In the genomic region with DNA sequence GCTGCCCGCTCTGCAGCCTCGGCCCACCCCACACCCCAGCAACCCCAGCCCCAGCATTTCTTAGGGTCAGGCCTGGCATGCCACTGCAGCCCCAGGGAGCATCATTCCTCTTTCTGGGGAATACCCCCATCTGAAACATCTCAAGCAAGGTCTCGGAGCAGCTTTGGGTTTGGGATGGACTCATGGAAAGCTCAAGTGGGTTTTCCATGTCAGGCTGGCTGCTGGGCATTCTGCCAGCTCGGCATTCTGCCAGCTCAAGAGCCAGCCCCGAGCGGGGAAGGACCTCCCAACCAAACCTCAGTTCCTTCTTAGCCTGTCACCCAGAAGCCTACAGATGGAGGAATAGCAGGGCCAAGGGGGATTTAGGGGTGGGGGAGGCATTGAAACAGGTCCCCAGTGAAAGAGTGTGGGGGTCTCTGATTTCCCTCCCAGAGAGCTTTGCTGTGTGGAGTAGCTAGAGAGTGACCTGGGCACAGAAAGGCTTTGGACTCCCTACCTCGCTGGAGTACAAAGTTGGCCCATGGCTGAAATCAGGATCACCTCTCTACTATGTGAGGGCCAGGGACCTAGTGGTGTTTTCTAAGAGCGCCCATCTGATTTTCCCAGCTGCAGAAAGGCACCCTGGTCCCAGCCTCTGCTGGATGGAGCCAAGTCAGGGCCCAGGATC, we compare ENCODE assay signal across 8 cellular contexts. TPM values are rescaled to one million over a fixed set of nuclear protein-coding genes. Genes with fewer than 3 reads are reported as not detected.
DNase-seq lines count a peak whose midpoint lies in the region; ATAC-seq and TF ChIP-seq lines count a peak whose summit lies in the region.

No MANE protein-coding gene starts in this region.

- peak; percentile 71 for DNase-seq in DMS53 treated with DMSO at 0.1 percent for 48 hours (lab: John Stamatoyannopoulos, UW; ENCODE audit: unreplicated experiment)
- DNase-seq in NCI-H510A (lab: John Stamatoyannopoulos, UW), result peak; percentile 59
- DNase-seq in epithelial cell of proximal tubule (ENCODE audit: low read depth), result no peak
- DNase-seq in HPDE6-E6E7 (ENCODE audit: extremely low spot score), result no peak

- peak overlapping the region; percentile 62 for H3K4me3 ChIP-seq in epithelial cell of proximal tubule (ENCODE audit: low read depth, low read length)
- peak overlapping the region; percentile 64 to 65 for H3K4me3 ChIP-seq in muscle layer of duodenum (ENCODE audit: low read depth in 1 of 2, low read length in 2 of 2)

- H3K4me1 ChIP-seq in muscle layer of duodenum (ENCODE audit: control insufficient read depth in 1 of 2, insufficient read depth in 2 of 2, low read length in 2 of 2), result peaks cover 7 to 36% of the 10 kb centered on the region in 2 donors

- H3K27me3 ChIP-seq in muscle layer of duodenum (ENCODE audit: low read depth, low read length), result no peaks in the 10 kb centered on the region

- H3K9me3 ChIP-seq in muscle layer of duodenum (ENCODE audit: control insufficient read depth in 1 of 2, low read length in 2 of 2), result no peaks in the 10 kb centered on the region

- TF ChIP-seq CTCF in epithelial cell of proximal tubule (conservative IDR thresholded peaks at IDR 0.05; ENCODE audit: low read depth, low read length), result no peak

- ATAC-seq in HG03025 (IDR thresholded peaks at IDR 0.05; ENCODE audit: low FRiP score, unreplicated experiment) (no peak), HG03196 (IDR thresholded peaks at IDR 0.05; ENCODE audit: unreplicated experiment) (no peak), GM18909 (IDR thresholded peaks at IDR 0.05; ENCODE audit: poor library complexity, unreplicated experiment) (no peak)

- H3K36me3 ChIP-seq in muscle layer of duodenum (ENCODE audit: control insufficient read depth in 1 of 2, insufficient read depth in 2 of 2, low read length in 2 of 2), result peaks cover 0 to 10% of the 10 kb centered on the region in 2 donors

- H3K27ac ChIP-seq in muscle layer of duodenum (ENCODE audit: low read length), result peak overlapping the region; percentile 68

RNA-seq across cellular contexts. Expression of a gene that starts 0.6 kb away (rescaled TPM):
- total RNA-seq in epithelial cell of proximal tubule, result 2.7 and 5.9 TPM in 2 replicates

RNA-seq across cellular contexts. Expression of a gene that starts 24.8 kb away (rescaled TPM):
- total RNA-seq in epithelial cell of proximal tubule, result 25.9 and 33.9 TPM in 2 replicates

RNA-seq across cellular contexts. Expression of a gene that starts 27.5 kb away (rescaled TPM):
- 348 and 446 TPM in 2 replicates for total RNA-seq in epithelial cell of proximal tubule

RNA-seq across cellular contexts. Expression of a gene that starts 44.7 kb away (rescaled TPM):
- 26.3 and 73.3 TPM in 2 replicates for total RNA-seq in epithelial cell of proximal tubule

Comparison
In these comparisons a context has a peak if more than half of its experiments do, and no peak if none do; other contexts are left out.
1. DNase-seq: peak in DMS53 treated with DMSO at 0.1 percent for 48 hours (single experiment) and NCI-H510A (single experiment); none in epithelial cell of proximal tubule (single experiment) and HPDE6-E6E7 (single experiment).